ENCODE assay signal across 1 cellular context in genomic region chr14:67151082-67151666, GRCh38.
TF ChIP-seq lines count a peak whose summit lies in the region.

No MANE protein-coding gene starts in this region.

TF ChIP-seq in SK-N-SH, 30 proteins besides CTCF, POLR2A, EP300 and RAD21 (continued from another document):
- TF ChIP-seq, protein P1, sequence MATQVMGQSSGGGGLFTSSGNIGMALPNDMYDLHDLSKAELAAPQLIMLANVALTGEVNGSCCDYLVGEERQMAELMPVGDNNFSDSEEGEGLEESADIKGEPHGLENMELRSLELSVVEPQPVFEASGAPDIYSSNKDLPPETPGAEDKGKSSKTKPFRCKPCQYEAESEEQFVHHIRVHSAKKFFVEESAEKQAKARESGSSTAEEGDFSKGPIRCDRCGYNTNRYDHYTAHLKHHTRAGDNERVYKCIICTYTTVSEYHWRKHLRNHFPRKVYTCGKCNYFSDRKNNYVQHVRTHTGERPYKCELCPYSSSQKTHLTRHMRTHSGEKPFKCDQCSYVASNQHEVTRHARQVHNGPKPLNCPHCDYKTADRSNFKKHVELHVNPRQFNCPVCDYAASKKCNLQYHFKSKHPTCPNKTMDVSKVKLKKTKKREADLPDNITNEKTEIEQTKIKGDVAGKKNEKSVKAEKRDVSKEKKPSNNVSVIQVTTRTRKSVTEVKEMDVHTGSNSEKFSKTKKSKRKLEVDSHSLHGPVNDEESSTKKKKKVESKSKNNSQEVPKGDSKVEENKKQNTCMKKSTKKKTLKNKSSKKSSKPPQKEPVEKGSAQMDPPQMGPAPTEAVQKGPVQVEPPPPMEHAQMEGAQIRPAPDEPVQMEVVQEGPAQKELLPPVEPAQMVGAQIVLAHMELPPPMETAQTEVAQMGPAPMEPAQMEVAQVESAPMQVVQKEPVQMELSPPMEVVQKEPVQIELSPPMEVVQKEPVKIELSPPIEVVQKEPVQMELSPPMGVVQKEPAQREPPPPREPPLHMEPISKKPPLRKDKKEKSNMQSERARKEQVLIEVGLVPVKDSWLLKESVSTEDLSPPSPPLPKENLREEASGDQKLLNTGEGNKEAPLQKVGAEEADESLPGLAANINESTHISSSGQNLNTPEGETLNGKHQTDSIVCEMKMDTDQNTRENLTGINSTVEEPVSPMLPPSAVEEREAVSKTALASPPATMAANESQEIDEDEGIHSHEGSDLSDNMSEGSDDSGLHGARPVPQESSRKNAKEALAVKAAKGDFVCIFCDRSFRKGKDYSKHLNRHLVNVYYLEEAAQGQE (IDR thresholded peaks at IDR 0.05; ENCODE audit: low read depth, low read length), result no peak
- TF ChIP-seq IRF3 (IDR thresholded peaks at IDR 0.05; ENCODE audit: low read depth, low read length), result no peak
- no peak for TF ChIP-seq YY1 (IDR thresholded peaks at IDR 0.05; ENCODE audit: low read depth)
- no peak for TF ChIP-seq RFX5 (IDR thresholded peaks at IDR 0.05; ENCODE audit: low read length)
- no peak for TF ChIP-seq MAX (IDR thresholded peaks at IDR 0.05; ENCODE audit: low read depth)
- no peak for TF ChIP-seq PBX3 (IDR thresholded peaks at IDR 0.05)
TF ChIP-seq in SK-N-SH: peak in this region for 0.
